Comparison of ENCODE assay signal across 13 cellular contexts in the genomic region with DNA sequence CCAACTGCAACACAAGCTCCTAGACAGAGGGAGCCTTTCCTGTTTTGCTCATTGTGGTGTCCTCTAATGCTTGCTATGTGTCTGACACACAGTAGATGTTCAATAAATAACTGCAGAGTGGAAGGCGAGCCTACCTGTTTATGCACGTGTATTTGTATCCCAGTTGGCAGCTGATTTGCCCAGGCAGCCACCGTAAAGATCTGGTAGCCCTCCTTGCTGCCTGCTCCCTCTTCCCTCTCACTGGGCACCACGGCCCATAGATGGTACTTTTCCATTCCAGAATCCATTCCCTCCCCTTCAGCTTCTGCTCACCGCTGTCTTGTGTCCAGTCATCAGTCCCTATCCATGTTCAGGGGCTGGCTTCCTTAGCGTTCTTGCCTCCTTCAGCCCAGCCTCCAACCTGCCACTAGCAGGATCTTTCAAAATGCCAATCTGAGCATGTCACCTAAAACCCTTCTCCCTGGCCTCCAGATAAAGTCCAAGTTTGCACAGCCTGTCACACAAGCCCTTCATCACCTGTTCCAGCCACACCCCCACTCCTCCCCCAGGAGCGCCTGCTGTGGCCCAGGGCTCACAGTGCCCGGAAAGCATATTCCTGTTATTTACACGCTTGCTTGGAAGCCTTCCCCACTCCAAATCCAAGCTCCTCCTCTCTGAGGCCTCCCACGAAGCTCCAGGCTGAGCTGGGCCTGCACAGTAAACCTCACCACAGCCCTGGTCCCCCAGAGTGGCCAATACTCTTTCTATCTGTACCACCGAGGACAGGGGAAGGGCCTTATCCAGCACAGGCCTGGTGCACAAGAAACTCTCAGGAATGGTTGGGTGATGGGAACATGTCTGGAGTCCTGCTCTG. TPM values are rescaled to one million over a fixed set of nuclear protein-coding genes. Genes with fewer than 3 reads are reported as not detected.
DNase-seq lines count a peak whose midpoint lies in the region; ATAC-seq and TF ChIP-seq lines count a peak whose summit lies in the region.
"Had no signal": no experiment of that assay in that cellular context is flagged by ENCODE, and none has a peak within 500 bp of the region (broad histone marks: within the 10 kb centered on the region; RNA-seq: fewer than 3 reads in every experiment).

No MANE protein-coding gene starts in this region.

- peaks cover 46% of the 10 kb centered on the region for H3K4me1 ChIP-seq in adipocyte (ENCODE audit: control insufficient read depth, insufficient read depth, low read length)

- intact Hi-C loops in sciatic nerve (cut with DNase I): no loop called here
- intact Hi-C loops in lower leg skin (cut with DNase I; ENCODE audit: low total_unique reads): no loop called here

- 43 to 49% methylated on average over 11 of the region's 11 CpGs for WGBS in lower leg skin, 2 donors

- DNase-seq in DMS53 treated with DMSO at 0.1 percent for 48 hours (lab: John Stamatoyannopoulos, UW; ENCODE audit: unreplicated experiment) (peak; percentile 15), adipocyte (ENCODE audit: low read depth) (no peak), iris pigment epithelial cell (ENCODE audit: low read depth) (peak; percentile 46), sciatic nerve (ENCODE audit: low spot score) (peak; percentile 66), lower leg skin (ENCODE audit: low spot score in 2 of 2) (no peak), Ammon's horn (ENCODE audit: low spot score) (no peak)
- DNase-seq: activated CD8-positive, alpha-beta T cell treated with anti-CD3 and anti-CD28 coated beads, Interleukin-2, amount 10 ng/mL, durations not matched to agents 7 days and 5 days; amniotic stem cell; NCI-H1436 treated with DMSO at 0.1 percent for 48 hours; SHP77 had no signal

- no peaks in the 10 kb centered on the region for H3K9me3 ChIP-seq in adipocyte (ENCODE audit: control insufficient read depth, low read length)

- TF ChIP-seq POLR2A in lower leg skin (IDR thresholded peaks at IDR 0.05): no peak

- H3K36me3 ChIP-seq in adipocyte (ENCODE audit: control insufficient read depth, insufficient read depth, low read length, severe bottlenecking): peaks cover 63% of the 10 kb centered on the region

- peak overlapping the region; percentile 58 for H3K9ac ChIP-seq in adipocyte (ENCODE audit: low read length)

- ATAC-seq in sciatic nerve (peak; percentile 80), HG02884 (IDR thresholded peaks at IDR 0.05; ENCODE audit: unreplicated experiment) (no peak), HG03159 (IDR thresholded peaks at IDR 0.05; ENCODE audit: unreplicated experiment) (no peak)
- ATAC-seq: activated CD8-positive, alpha-beta T cell treated with anti-CD3 and anti-CD28 coated beads, Interleukin-2, amount 10 ng/mL, durations not matched to agents 7 days and 5 days; GM23338 had no signal

- H3K27me3 ChIP-seq in adipocyte (replicated peaks; ENCODE audit: control insufficient read depth, insufficient read depth, low read length): no peaks in the 10 kb centered on the region

- H3K4me3 ChIP-seq in adipocyte (ENCODE audit: low read length) (no peak overlapping the region), lower leg skin (ENCODE audit: low read depth, poor library complexity, severe bottlenecking) (no peak overlapping the region)
- H3K4me3 ChIP-seq: GM23338 had no signal

- no peak for TF ChIP-seq CTCF in lower leg skin (IDR thresholded peaks at IDR 0.05)

RNA-seq across cellular contexts. Expression of a gene that starts 21.0 kb away (rescaled TPM):
- total RNA-seq in sciatic nerve: 150 TPM
- total RNA-seq in lower leg skin: 10 to 100 TPM in 3 of 4 donors, 1 to 10 TPM in 1; 9.9 to 16.8 (median 13.1) TPM

Comparison
In these comparisons a context has a peak if more than half of its experiments do, and no peak if none do; other contexts are left out.
1. DNase-seq: peak in DMS53 treated with DMSO at 0.1 percent for 48 hours (single experiment), iris pigment epithelial cell (single experiment) and sciatic nerve (single experiment); none in adipocyte (single experiment), lower leg skin (0 of 2) and Ammon's horn (single experiment).